Comparison of ENCODE assay signal across 8 cellular contexts in genomic region chr11:109972181-109972715, GRCh38.
DNase-seq lines count a peak whose midpoint lies in the region; ATAC-seq, FAIRE-seq and TF ChIP-seq lines count a peak whose summit lies in the region.

No MANE protein-coding gene starts in this region.

- no peaks in the 10 kb centered on the region for H3K9me2 ChIP-seq in DOHH2 (replicated peaks; ENCODE audit: control insufficient read depth, low read length)

- no peak overlapping the region for H3K4me3 Mint-ChIP-seq in astrocyte (ENCODE audit: unreplicated experiment)

- no peaks in the 10 kb centered on the region for H3K27me3 Mint-ChIP-seq in astrocyte (ENCODE audit: low read depth, unreplicated experiment)

- no peak overlapping the region for H2AFZ ChIP-seq in astrocyte (ENCODE audit: low read depth, low read length)

- H3K9me3 ChIP-seq in DOHH2 (ENCODE audit: control insufficient read depth, insufficient read depth, low read length) (no peaks in the 10 kb centered on the region), astrocyte (ENCODE audit: insufficient read depth, low read depth, low read length) (no peaks in the 10 kb centered on the region), uterus (no peaks in the 10 kb centered on the region)

- ATAC-seq in GM19452 (IDR thresholded peaks at IDR 0.05; ENCODE audit: unreplicated experiment) (peak; percentile 72), HG03103 (IDR thresholded peaks at IDR 0.05; ENCODE audit: low read depth, unreplicated experiment) (peak; percentile 51)

- H3K79me2 ChIP-seq in DOHH2 (ENCODE audit: control insufficient read depth, low read length) (no peaks in the 10 kb centered on the region), astrocyte (ENCODE audit: insufficient read depth, low read length) (no peaks in the 10 kb centered on the region)

- H3K36me3 Mint-ChIP-seq in astrocyte (ENCODE audit: low read depth, unreplicated experiment) = no peaks in the 10 kb centered on the region

- H3K4me3 ChIP-seq in DOHH2 (ENCODE audit: low read length) = peak overlapping the region; percentile 15; the same call in 1 of the 2 replicates
- H3K4me3 ChIP-seq in astrocyte (ENCODE audit: insufficient read depth, low read depth, low read length) = peak overlapping the region; percentile 8
- H3K4me3 ChIP-seq in uterus = no peak overlapping the region

- H3F3A ChIP-seq in DOHH2 (ENCODE audit: control insufficient read depth, insufficient read depth) = no peaks in the 10 kb centered on the region

- H3K27ac ChIP-seq in DOHH2 (ENCODE audit: low read depth, low read length) = peak overlapping the region; percentile 5; the same call in 1 of the 2 replicates
- no peak overlapping the region for H3K27ac ChIP-seq in astrocyte (ENCODE audit: low read depth, low read length)
- H3K27ac ChIP-seq in uterus = no peak overlapping the region

- no peak for FAIRE-seq in astrocyte (lab: Jason Lieb, UNC)

- intact Hi-C loops in posterior vena cava (cut with DNase I) = no loop called here
- intact Hi-C loops in uterus (cut with DNase I; ENCODE audit: low total_unique reads) = no loop called here

- no peaks in the 10 kb centered on the region for H3K36me3 ChIP-seq in DOHH2 (ENCODE audit: control insufficient read depth, low read length)
- H3K36me3 ChIP-seq in astrocyte (ENCODE audit: insufficient read depth, low read length) = no peaks in the 10 kb centered on the region
- H3K36me3 ChIP-seq in uterus = no peaks in the 10 kb centered on the region

- TF ChIP-seq CTCF in DOHH2 (IDR thresholded peaks at IDR 0.05; ENCODE audit: low read depth, low read length, poor library complexity, severe bottlenecking) (no peak), astrocyte (IDR thresholded peaks at IDR 0.05; ENCODE audit: insufficient read depth, low read depth, low read length) (no peak), uterus (IDR thresholded peaks at IDR 0.05) (no peak)

- H3K4me2 ChIP-seq in DOHH2 (ENCODE audit: low read length) = peak overlapping the region; percentile 41
- peak overlapping the region; percentile 75 for H3K4me2 ChIP-seq in astrocyte (ENCODE audit: low read length)

- H3K27ac Mint-ChIP-seq in astrocyte (ENCODE audit: unreplicated experiment) = no peak overlapping the region

- H3K4me1 ChIP-seq in DOHH2 (ENCODE audit: control insufficient read depth, low read length) (peaks cover 25% of the 10 kb centered on the region), astrocyte (ENCODE audit: insufficient read depth, low read length) (peaks cover 18% of the 10 kb centered on the region), uterus (no peaks in the 10 kb centered on the region)

- H4K20me1 ChIP-seq in DOHH2 (ENCODE audit: control insufficient read depth, insufficient read depth, low read depth, low read length) (no peaks in the 10 kb centered on the region), astrocyte (ENCODE audit: insufficient read depth, low read length) (no peaks in the 10 kb centered on the region)

- DNase-seq in astrocyte (ENCODE audit: low read depth) (no peak), COR-L47 (lab: John Stamatoyannopoulos, UW) (no peak), posterior vena cava (ENCODE audit: low spot score) (no peak), uterus (no peak), kidney tubule cell (ENCODE audit: low spot score) (no peak)

- H3K9me3 Mint-ChIP-seq in astrocyte (ENCODE audit: unreplicated experiment) = peaks cover under 1% of the 10 kb centered on the region

- H3K9ac ChIP-seq in astrocyte (ENCODE audit: low read length) = no peak overlapping the region

- no peak for TF ChIP-seq POLR2A in uterus (IDR thresholded peaks at IDR 0.05)

- peaks cover 24% of the 10 kb centered on the region for H3K4me1 Mint-ChIP-seq in astrocyte (ENCODE audit: low read depth, unreplicated experiment)

- no peaks in the 10 kb centered on the region for H3K27me3 ChIP-seq in DOHH2 (ENCODE audit: control insufficient read depth, low read length)
- no peaks in the 10 kb centered on the region for H3K27me3 ChIP-seq in astrocyte (ENCODE audit: insufficient read depth, low read length)
- no peaks in the 10 kb centered on the region for H3K27me3 ChIP-seq in uterus

Comparison
In these comparisons a context has a peak if more than half of its experiments do, and no peak if none do; other contexts are left out.
1. H3K4me3 ChIP-seq: peak in DOHH2 (single experiment) and astrocyte (single experiment); none in uterus (0 of 2).